8 cellular contexts compared by ENCODE assay signal in genomic region chr1:223845810-223846667, GRCh38. TPM values are rescaled to one million over a fixed set of nuclear protein-coding genes. Genes with fewer than 3 reads are reported as not detected.
DNase-seq lines count a peak whose midpoint lies in the region; ATAC-seq and TF ChIP-seq lines count a peak whose summit lies in the region.

TSS of gene TP53BP2 (minus strand) at chr1:223845947. CDS start at chr1:223845680, 267 bp downstream.

- H3K4me1 Mint-ChIP-seq in CD4-positive, alpha-beta T cell (ENCODE audit: low read depth): peaks cover 43% of the 10 kb centered on the region

- peak within 1 kb of the TSS; percentile 100 for H3K27ac Mint-ChIP-seq in CD4-positive, alpha-beta T cell

- H3K9me3 ChIP-seq in CD4-positive, alpha-beta T cell (ENCODE audit: control insufficient read depth, low read length): no peaks in the 10 kb centered on the region
- H3K9me3 ChIP-seq in right lobe of liver: no peaks in the 10 kb centered on the region

- H3K4me1 ChIP-seq in right lobe of liver: peaks cover 0 to 28% (median 1%) of the 10 kb centered on the region in 4 donors

- H3K4me3 ChIP-seq in right lobe of liver: peak within 1 kb of the TSS; percentile 71 to 77 (median 76)

- no peaks in the 10 kb centered on the region for H3K27me3 ChIP-seq in CD4-positive, alpha-beta T cell (ENCODE audit: control insufficient read depth, insufficient read depth, low read length)
- no peaks in the 10 kb centered on the region for H3K27me3 ChIP-seq in right lobe of liver

- no peaks in the 10 kb centered on the region for H3K27me3 Mint-ChIP-seq in CD4-positive, alpha-beta T cell

- ATAC-seq in CD4-positive, alpha-beta T cell (ENCODE audit: poor library complexity): peak; percentile 82
- ATAC-seq in GM19351 (IDR thresholded peaks at IDR 0.05; ENCODE audit: unreplicated experiment) (peak; percentile 62), HG03520 (IDR thresholded peaks at IDR 0.05; ENCODE audit: unreplicated experiment) (peak; percentile 61), right lobe of liver (peak; percentile 87 to 94 (median 92))

- intact Hi-C loops in CD4-positive, alpha-beta T cell (cut with DNase I, micrococcal nuclease): loop anchor here (2.0 to 10.0 kb wide), 6 partner anchors 31 to 1579 kb away; partner anchors contain the start of genes CAPN2 (in 1 of the 2), CNIH4 (in 1 of the 2), LBR (in 1 of the 2) and WDR26 (in 1 of the 2)
- intact Hi-C loops in right lobe of liver (cut with DNase I): no loop called here

- CTCF ChIA-PET in CD4-positive, alpha-beta T cell (lab: Charles Lee): interaction anchor here (0.6 to 4.6 kb wide), 12 partner anchors 11 to 134 kb away, joined by 3 to 38 read pairs (median 4); no protein-coding TSS in a partner anchor

- peaks cover 11% of the 10 kb centered on the region for H3K36me3 Mint-ChIP-seq in CD4-positive, alpha-beta T cell (ENCODE audit: low read depth)

- peak; percentile 95 for TF ChIP-seq POLR2A in right lobe of liver (IDR thresholded peaks at IDR 0.05)

- WGBS in right lobe of liver (ENCODE audit: insufficient coverage, low coverage, low lambda C conversion rate, missing lambda C conversion rate): under 1% methylated on average over 24 of the region's 107 CpGs

- TF ChIP-seq CTCF in CD4-positive, alpha-beta T cell (IDR thresholded peaks at IDR 0.05): peak; percentile 61
- peak; percentile 64 to 74 (median 69) for TF ChIP-seq CTCF in right lobe of liver (IDR thresholded peaks at IDR 0.05)

- H3K36me3 ChIP-seq in right lobe of liver: no peaks in the 10 kb centered on the region

- POLR2A ChIA-PET in CD4-positive, alpha-beta T cell (lab: Charles Lee): interaction anchor here (0.6 to 3.8 kb wide), 23 partner anchors 10 to 1931 kb away, joined by 3 to 78 read pairs (median 5); partner anchors contain the start of genes AIDA, BROX, DEGS1 and SRP9

- peak; percentile 68 to 91 (median 82) for DNase-seq in CD4-positive, alpha-beta T cell
- DNase-seq in NCI-H748 treated with DMSO at 0.1 percent for 48 hours (lab: John Stamatoyannopoulos, UW) (peak; percentile 52), dermis microvascular lymphatic vessel endothelial cell (ENCODE audit: low read depth in 2 of 2) (peak; percentile 72 to 91), right lobe of liver (peak; percentile 92 to 94 (median 93))
- DNase-seq in activated CD4-positive, alpha-beta T cell treated with anti-CD3 and anti-CD28 coated beads, Interleukin-2, amount 50 U/mL, for 48 hours: peak; percentile 77 to 85
- peak; percentile 70 to 79 for DNase-seq in stimulated activated CD4-positive, alpha-beta T cell treated with anti-CD3 and anti-CD28 coated beads, Interleukin-4, amount 100 ng/mL, for 48 hours (ENCODE audit: low read depth in 2 of 2)

- no peaks in the 10 kb centered on the region for H3K9me3 Mint-ChIP-seq in CD4-positive, alpha-beta T cell

- H3K4me3 Mint-ChIP-seq in CD4-positive, alpha-beta T cell: peak within 1 kb of the TSS; percentile 99

- H3K27ac ChIP-seq in CD4-positive, alpha-beta T cell (ENCODE audit: low read depth, low read length): peak within 1 kb of the TSS; percentile 93
- H3K27ac ChIP-seq in right lobe of liver: peak within 1 kb of the TSS; percentile 98 to 99 (median 99)

RNA-seq across cellular contexts. Expression of gene TP53BP2, which starts in this region (rescaled TPM):
- 100 to 1,000 TPM; 104 to 119 TPM for total RNA-seq in CD4-positive, alpha-beta T cell
- total RNA-seq in dermis microvascular lymphatic vessel endothelial cell: 12.8 and 26.7 TPM in 2 replicates
- total RNA-seq in right lobe of liver: 10 to 100 TPM; 13.7 to 46.4 (median 19.0) TPM

Comparison
In these comparisons a context has a peak if more than half of its experiments do, and no peak if none do; other contexts are left out.
1. Peak in every context shown above with its lines: DNase-seq, ATAC-seq, H3K4me3 ChIP-seq and H3K27ac ChIP-seq.
2. intact Hi-C loops: an anchor here in CD4-positive, alpha-beta T cell (2.0 to 10.0 kb wide); none called in right lobe of liver.